In the genomic region with DNA sequence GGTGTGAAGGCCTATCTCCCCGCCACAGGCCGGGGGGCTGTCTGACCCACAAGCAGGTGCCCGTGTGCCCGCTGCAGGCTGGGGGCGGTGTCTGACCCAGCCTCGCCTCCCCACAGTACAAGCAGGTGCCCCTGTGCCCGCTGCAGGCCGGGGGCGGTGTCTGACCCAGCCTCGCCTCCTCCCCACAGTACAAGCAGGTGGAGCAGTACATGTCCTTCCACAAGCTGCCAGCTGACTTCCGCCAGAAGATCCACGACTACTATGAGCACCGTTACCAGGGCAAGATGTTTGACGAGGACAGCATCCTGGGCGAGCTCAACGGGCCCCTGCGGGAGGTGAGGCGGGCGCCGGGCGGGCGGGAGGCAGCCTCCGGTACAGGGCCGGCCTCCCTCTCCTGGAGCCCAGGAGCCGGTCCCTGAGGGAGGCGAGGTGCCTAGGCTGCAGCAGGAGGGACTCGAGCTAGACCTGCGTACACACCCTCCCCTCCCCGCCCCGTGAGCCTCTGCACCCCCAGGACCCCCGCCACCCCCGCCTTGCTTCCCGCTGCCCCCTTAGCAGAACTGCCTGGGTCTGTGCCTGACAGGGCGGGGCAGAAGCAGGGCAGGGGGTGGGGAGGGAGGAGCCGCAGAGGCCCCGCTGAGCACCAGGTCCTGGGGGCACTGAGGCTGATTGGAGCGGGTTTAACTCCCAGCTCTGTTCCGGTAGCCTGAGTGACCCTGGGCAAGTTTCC, we compare ENCODE assay signal across 1 cellular context.
TF ChIP-seq lines count a peak whose summit lies in the region.

No MANE protein-coding gene starts in this region.

TF ChIP-seq in WTC11, 78 proteins besides CTCF, POLR2A, EP300 and RAD21 (continued from another document):
- TF ChIP-seq, protein P1, sequence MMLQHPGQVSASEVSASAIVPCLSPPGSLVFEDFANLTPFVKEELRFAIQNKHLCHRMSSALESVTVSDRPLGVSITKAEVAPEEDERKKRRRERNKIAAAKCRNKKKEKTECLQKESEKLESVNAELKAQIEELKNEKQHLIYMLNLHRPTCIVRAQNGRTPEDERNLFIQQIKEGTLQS (CRISPR knock-in tag; conservative IDR thresholded peaks at IDR 0.05), result no peak
- TF ChIP-seq ZNF219 (CRISPR knock-in tag; IDR thresholded peaks at IDR 0.05; ENCODE audit: borderline replicate concordance), result no peak
- no peak for TF ChIP-seq ZNF423 (CRISPR knock-in tag; IDR thresholded peaks at IDR 0.05)
- TF ChIP-seq ESRRA (CRISPR knock-in tag; IDR thresholded peaks at IDR 0.05; ENCODE audit: borderline replicate concordance), result no peak
- no peak for TF ChIP-seq NFATC4 (CRISPR knock-in tag; IDR thresholded peaks at IDR 0.05)
- no peak for TF ChIP-seq TCF7 (CRISPR knock-in tag; IDR thresholded peaks at IDR 0.05; ENCODE audit: low read depth)
- TF ChIP-seq, protein P2, sequence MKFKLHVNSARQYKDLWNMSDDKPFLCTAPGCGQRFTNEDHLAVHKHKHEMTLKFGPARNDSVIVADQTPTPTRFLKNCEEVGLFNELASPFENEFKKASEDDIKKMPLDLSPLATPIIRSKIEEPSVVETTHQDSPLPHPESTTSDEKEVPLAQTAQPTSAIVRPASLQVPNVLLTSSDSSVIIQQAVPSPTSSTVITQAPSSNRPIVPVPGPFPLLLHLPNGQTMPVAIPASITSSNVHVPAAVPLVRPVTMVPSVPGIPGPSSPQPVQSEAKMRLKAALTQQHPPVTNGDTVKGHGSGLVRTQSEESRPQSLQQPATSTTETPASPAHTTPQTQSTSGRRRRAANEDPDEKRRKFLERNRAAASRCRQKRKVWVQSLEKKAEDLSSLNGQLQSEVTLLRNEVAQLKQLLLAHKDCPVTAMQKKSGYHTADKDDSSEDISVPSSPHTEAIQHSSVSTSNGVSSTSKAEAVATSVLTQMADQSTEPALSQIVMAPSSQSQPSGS (CRISPR knock-in tag; IDR thresholded peaks at IDR 0.05; ENCODE audit: borderline replicate concordance, low read depth), result no peak
- no peak for TF ChIP-seq OVOL2 (CRISPR knock-in tag; IDR thresholded peaks at IDR 0.05; ENCODE audit: borderline replicate concordance)
- TF ChIP-seq, protein P3, sequence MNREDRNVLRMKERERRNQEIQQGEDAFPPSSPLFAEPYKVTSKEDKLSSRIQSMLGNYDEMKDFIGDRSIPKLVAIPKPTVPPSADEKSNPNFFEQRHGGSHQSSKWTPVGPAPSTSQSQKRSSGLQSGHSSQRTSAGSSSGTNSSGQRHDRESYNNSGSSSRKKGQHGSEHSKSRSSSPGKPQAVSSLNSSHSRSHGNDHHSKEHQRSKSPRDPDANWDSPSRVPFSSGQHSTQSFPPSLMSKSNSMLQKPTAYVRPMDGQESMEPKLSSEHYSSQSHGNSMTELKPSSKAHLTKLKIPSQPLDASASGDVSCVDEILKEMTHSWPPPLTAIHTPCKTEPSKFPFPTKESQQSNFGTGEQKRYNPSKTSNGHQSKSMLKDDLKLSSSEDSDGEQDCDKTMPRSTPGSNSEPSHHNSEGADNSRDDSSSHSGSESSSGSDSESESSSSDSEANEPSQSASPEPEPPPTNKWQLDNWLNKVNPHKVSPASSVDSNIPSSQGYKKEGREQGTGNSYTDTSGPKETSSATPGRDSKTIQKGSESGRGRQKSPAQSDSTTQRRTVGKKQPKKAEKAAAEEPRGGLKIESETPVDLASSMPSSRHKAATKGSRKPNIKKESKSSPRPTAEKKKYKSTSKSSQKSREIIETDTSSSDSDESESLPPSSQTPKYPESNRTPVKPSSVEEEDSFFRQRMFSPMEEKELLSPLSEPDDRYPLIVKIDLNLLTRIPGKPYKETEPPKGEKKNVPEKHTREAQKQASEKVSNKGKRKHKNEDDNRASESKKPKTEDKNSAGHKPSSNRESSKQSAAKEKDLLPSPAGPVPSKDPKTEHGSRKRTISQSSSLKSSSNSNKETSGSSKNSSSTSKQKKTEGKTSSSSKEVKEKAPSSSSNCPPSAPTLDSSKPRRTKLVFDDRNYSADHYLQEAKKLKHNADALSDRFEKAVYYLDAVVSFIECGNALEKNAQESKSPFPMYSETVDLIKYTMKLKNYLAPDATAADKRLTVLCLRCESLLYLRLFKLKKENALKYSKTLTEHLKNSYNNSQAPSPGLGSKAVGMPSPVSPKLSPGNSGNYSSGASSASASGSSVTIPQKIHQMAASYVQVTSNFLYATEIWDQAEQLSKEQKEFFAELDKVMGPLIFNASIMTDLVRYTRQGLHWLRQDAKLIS (CRISPR knock-in tag; IDR thresholded peaks at IDR 0.05; ENCODE audit: borderline replicate concordance), result no peak
- TF ChIP-seq, protein P4, sequence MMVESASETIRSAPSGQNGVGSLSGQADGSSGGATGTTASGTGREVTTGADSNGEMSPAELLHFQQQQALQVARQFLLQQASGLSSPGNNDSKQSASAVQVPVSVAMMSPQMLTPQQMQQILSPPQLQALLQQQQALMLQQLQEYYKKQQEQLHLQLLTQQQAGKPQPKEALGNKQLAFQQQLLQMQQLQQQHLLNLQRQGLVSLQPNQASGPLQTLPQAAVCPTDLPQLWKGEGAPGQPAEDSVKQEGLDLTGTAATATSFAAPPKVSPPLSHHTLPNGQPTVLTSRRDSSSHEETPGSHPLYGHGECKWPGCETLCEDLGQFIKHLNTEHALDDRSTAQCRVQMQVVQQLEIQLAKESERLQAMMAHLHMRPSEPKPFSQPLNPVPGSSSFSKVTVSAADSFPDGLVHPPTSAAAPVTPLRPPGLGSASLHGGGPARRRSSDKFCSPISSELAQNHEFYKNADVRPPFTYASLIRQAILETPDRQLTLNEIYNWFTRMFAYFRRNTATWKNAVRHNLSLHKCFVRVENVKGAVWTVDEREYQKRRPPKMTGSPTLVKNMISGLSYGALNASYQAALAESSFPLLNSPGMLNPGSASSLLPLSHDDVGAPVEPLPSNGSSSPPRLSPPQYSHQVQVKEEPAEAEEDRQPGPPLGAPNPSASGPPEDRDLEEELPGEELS (CRISPR knock-in tag; IDR thresholded peaks at IDR 0.05), result no peak
- no peak for TF ChIP-seq FOXP1 (CRISPR knock-in tag; IDR thresholded peaks at IDR 0.05; ENCODE audit: borderline replicate concordance)
TF ChIP-seq in WTC11: peak in this region for 0.
